ENCODE assay signal across 16 cellular contexts in genomic region chr9:130276121-130276520, GRCh38. TPM values are rescaled to one million over a fixed set of nuclear protein-coding genes. Genes with fewer than 3 reads are reported as not detected.
DNase-seq lines count a peak whose midpoint lies in the region; ATAC-seq and TF ChIP-seq lines count a peak whose summit lies in the region.
"Had no signal": no experiment of that assay in that cellular context is flagged by ENCODE, and none has a peak within 500 bp of the region (broad histone marks: within the 10 kb centered on the region; RNA-seq: fewer than 3 reads in every experiment).

No MANE protein-coding gene starts in this region.

- peak overlapping the region in 3 of 4 donors; percentile 12 to 58 (median 38) for H3K27ac ChIP-seq in esophagus muscularis mucosa (replicated peaks in 1 of 4)
- H3K27ac ChIP-seq: ascending aorta had no signal

- TF ChIP-seq POLR2A in esophagus muscularis mucosa (IDR thresholded peaks at IDR 0.05; ENCODE audit: low read depth): no peak

- WGBS in esophagus muscularis mucosa: 34% methylated on average over 3 of the region's 3 CpGs

- H3K36me3 Mint-ChIP-seq in activated naive CD8-positive, alpha-beta T cell treated with anti-CD3 and anti-CD28 coated beads, Interleukin-2, amount 50 U/mL, for 24 hours (ENCODE audit: low read depth): no peaks in the 10 kb centered on the region
- H3K36me3 Mint-ChIP-seq: natural killer cell had no signal

- peaks cover 0 to 25% (median 22%) of the 10 kb centered on the region in 4 donors for H3K4me1 ChIP-seq in esophagus muscularis mucosa
- H3K4me1 ChIP-seq: ascending aorta had no signal

- no peak overlapping the region for H3K4me3 Mint-ChIP-seq in activated naive CD8-positive, alpha-beta T cell treated with anti-CD3 and anti-CD28 coated beads, Interleukin-2, amount 50 U/mL, for 24 hours
- H3K4me3 Mint-ChIP-seq: natural killer cell had no signal

- H3K27ac Mint-ChIP-seq in activated naive CD8-positive, alpha-beta T cell treated with anti-CD3 and anti-CD28 coated beads, Interleukin-2, amount 50 U/mL, for 24 hours: no peak overlapping the region
- H3K27ac Mint-ChIP-seq: natural killer cell had no signal

- DNase-seq in Daoy (ENCODE audit: low read depth) (peak; percentile 92), M059J (ENCODE audit: low read depth) (peak; percentile 90), esophagus muscularis mucosa (ENCODE audit: extremely low spot score) (no peak), renal cortical epithelial cell (ENCODE audit: low read depth) (peak; percentile 28), SK-N-DZ (ENCODE audit: low spot score) (no peak)
- DNase-seq in activated naive CD8-positive, alpha-beta T cell treated with anti-CD3 and anti-CD28 coated beads, Interleukin-2, amount 50 U/mL, for 24 hours: no peak
- DNase-seq in activated CD4-positive, alpha-beta T cell treated with anti-CD3 and anti-CD28 coated beads for 1 hour: no peak
- DNase-seq: activated CD8-positive, alpha-beta memory T cell treated with anti-CD3 and anti-CD28 coated beads for 24 hours; activated gamma-delta T cell; esophagus squamous epithelium; natural killer cell; NCI-H1092 treated with DMSO at 0.1 percent for 48 hours; SK-N-SH; stimulated activated CD4-positive, alpha-beta T cell treated with anti-CD3 and anti-CD28 coated beads, Interleukin-1b, Interleukin-23, amount 100 ng/mL, for 48 hours had no signal

- H3K4me3 ChIP-seq in esophagus muscularis mucosa: no peak overlapping the region
- H3K4me3 ChIP-seq: ascending aorta, esophagus squamous epithelium had no signal

- H3K4me1 Mint-ChIP-seq in activated naive CD8-positive, alpha-beta T cell treated with anti-CD3 and anti-CD28 coated beads, Interleukin-2, amount 50 U/mL, for 24 hours: no peaks in the 10 kb centered on the region
- H3K4me1 Mint-ChIP-seq: natural killer cell had no signal

- no peaks in the 10 kb centered on the region for H3K27me3 ChIP-seq in esophagus muscularis mucosa
- H3K27me3 ChIP-seq: ascending aorta, esophagus squamous epithelium had no signal

- no peak for TF ChIP-seq CTCF in esophagus muscularis mucosa (IDR thresholded peaks at IDR 0.05)

- no peaks in the 10 kb centered on the region for H3K36me3 ChIP-seq in esophagus muscularis mucosa
- H3K36me3 ChIP-seq: ascending aorta, esophagus squamous epithelium had no signal

- H3K9me3 ChIP-seq in esophagus muscularis mucosa: no peaks in the 10 kb centered on the region
- H3K9me3 ChIP-seq: ascending aorta, esophagus squamous epithelium, SK-N-SH had no signal

- TF ChIP-seq EP300 in esophagus muscularis mucosa (IDR thresholded peaks at IDR 0.05): no peak

- no peaks in the 10 kb centered on the region for H3K9me3 Mint-ChIP-seq in activated naive CD8-positive, alpha-beta T cell treated with anti-CD3 and anti-CD28 coated beads, Interleukin-2, amount 50 U/mL, for 24 hours

- H3K27me3 Mint-ChIP-seq in activated naive CD8-positive, alpha-beta T cell treated with anti-CD3 and anti-CD28 coated beads, Interleukin-2, amount 50 U/mL, for 24 hours: peaks cover 22% of the 10 kb centered on the region

- ATAC-seq in HG02642 (IDR thresholded peaks at IDR 0.05; ENCODE audit: poor library complexity, unreplicated experiment): no peak
- ATAC-seq in activated naive CD8-positive, alpha-beta T cell treated with anti-CD3 and anti-CD28 coated beads, Interleukin-2, amount 50 U/mL, for 24 hours: no peak
- ATAC-seq: natural killer cell had no signal

- intact Hi-C loops in esophagus muscularis mucosa (cut with DNase I): no loop called here

RNA-seq across cellular contexts. Expression of gene HMCN2, which starts 10.6 kb away (rescaled TPM):
- 0.06 TPM in 1 of 2 replicates, not detected in the other for total RNA-seq in Daoy (2014; rRNA removed; shearing (Covaris generic))
- 0.66 TPM in 1 of 2 replicates, not detected in the other for total RNA-seq in M059J (2014; rRNA removed; shearing (Covaris generic))
- total RNA-seq in esophagus muscularis mucosa: 10 to 100 TPM in 3 of 4 donors, 1 to 10 TPM in 1; 9.1 to 38.6 (median 12.5) TPM
- under 0.01 TPM in 1 of 2 replicates, not detected in the other for total RNA-seq in renal cortical epithelial cell
- polyA plus RNA-seq in SK-N-DZ (2014; cell fraction: cytosol; rRNA removed): 9.8 and 11.5 TPM in 2 replicates
- 86.4 and 102 TPM in 2 replicates for polyA plus RNA-seq in SK-N-DZ (2014; cell fraction: nucleus; rRNA removed)
- total RNA-seq: natural killer cell had no signal

Comparison
In these comparisons a context has a peak if more than half of its experiments do, and no peak if none do; other contexts are left out.
1. DNase-seq: peak in Daoy (single experiment), M059J (single experiment) and renal cortical epithelial cell (single experiment); none in esophagus muscularis mucosa (single experiment), SK-N-DZ (single experiment), activated naive CD8-positive, alpha-beta T cell treated with anti-CD3 and anti-CD28 coated beads, Interleukin-2, amount 50 U/mL, for 24 hours (single experiment) and activated CD4-positive, alpha-beta T cell treated with anti-CD3 and anti-CD28 coated beads for 1 hour (single experiment).